8 cellular contexts compared by ENCODE assay signal in the genomic region with DNA sequence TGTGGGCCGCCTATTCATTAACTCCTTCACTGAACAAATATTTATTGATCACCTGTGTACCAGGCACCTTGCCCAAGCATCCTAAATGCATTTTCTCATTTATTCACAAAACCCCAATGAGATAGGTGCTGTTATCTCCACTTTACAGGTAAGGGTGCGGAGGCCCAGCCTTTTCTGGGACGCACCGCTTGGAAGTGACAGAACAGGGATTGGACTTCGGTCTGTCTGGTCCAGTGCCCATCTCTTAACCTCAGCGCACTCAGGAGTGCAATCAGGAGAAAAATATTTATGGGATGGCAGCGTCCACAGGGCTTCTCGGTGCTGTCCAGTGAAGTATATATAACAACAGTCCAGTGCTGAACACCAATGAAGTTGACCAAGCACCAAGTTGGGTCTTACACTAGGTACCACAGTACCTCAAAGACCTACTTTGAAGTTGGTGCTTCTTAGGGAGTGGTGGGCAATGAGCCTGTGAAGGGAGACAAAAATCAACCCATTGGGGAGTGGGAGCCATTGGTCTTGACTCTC. TPM values are rescaled to one million over a fixed set of nuclear protein-coding genes. Genes with fewer than 3 reads are reported as not detected.
A peak's percentile ranks its signal among the peaks of the same experiment; 100 is the strongest.
DNase-seq lines count a peak whose midpoint lies in the region; ATAC-seq, FAIRE-seq and TF ChIP-seq lines count a peak whose summit lies in the region.

No MANE protein-coding gene starts in this region.

- in situ Hi-C loops in HepG2 (cut with HindIII; ENCODE audit: extremely low pct_ligation_motif_present, low pct_unique_long_range_greater_than_20kb), result no loop called here

- peaks cover 6% of the 10 kb centered on the region for H3K4me1 Mint-ChIP-seq in activated CD4-positive, alpha-beta T cell treated with anti-CD3 and anti-CD28 coated beads for 36 hours

- no peaks in the 10 kb centered on the region for H3K9me3 Mint-ChIP-seq in activated CD4-positive, alpha-beta T cell treated with anti-CD3 and anti-CD28 coated beads for 36 hours (ENCODE audit: low read depth)

- no peak for TF ChIP-seq EP300 in HepG2 (IDR thresholded peaks at IDR 0.05; ENCODE audit: low read depth in 2 of 2, low read length in 2 of 2)
- TF ChIP-seq EP300 in HepG2 (CRISPR knock-in tag; IDR thresholded peaks at IDR 0.05; ENCODE audit: borderline replicate concordance), result no peak

- H3K4me1 ChIP-seq in ascending aorta (peaks cover 0 to 13% of the 10 kb centered on the region in 2 donors), HepG2 (ENCODE audit: insufficient read depth, low read length) (peaks cover 10% of the 10 kb centered on the region; the same call in 1 of the 2 replicates)

- peaks cover 11% of the 10 kb centered on the region for H3K27me3 Mint-ChIP-seq in activated CD4-positive, alpha-beta T cell treated with anti-CD3 and anti-CD28 coated beads for 36 hours

- no peak overlapping the region for H2AFZ ChIP-seq in HepG2 (ENCODE audit: low read length)

- no peaks in the 10 kb centered on the region for H4K20me1 ChIP-seq in HepG2 (ENCODE audit: insufficient read depth, low read length)

- no peaks in the 10 kb centered on the region for H3K27me3 ChIP-seq in ascending aorta
- no peaks in the 10 kb centered on the region for H3K27me3 ChIP-seq in HepG2 (ENCODE audit: control insufficient read depth in 1 of 2, insufficient read depth in 2 of 2, low read length in 2 of 2)
- no peaks in the 10 kb centered on the region for H3K27me3 ChIP-seq in WERI-Rb-1 (ENCODE audit: insufficient read depth, low read depth, severe bottlenecking)

- BruUV-seq in HepG2 (replicated peaks; lab: Mats Ljungman, UMichigan), result no TSS peak

- TF ChIP-seq CTCF in ascending aorta (IDR thresholded peaks at IDR 0.05) (no peak), HepG2 (CRISPR knock-in tag; IDR thresholded peaks at IDR 0.05) (no peak), WERI-Rb-1 (IDR thresholded peaks at IDR 0.05; ENCODE audit: low read depth, low read length) (no peak)

- FAIRE-seq in HepG2 (lab: Jason Lieb, UNC) (no peak), frontal cortex (lab: Jason Lieb, UNC) (no peak)

- WGBS in HepG2 (ENCODE audit: low lambda C conversion rate), result 99% methylated on average over 7 of the region's 8 CpGs

- no peak for DNase-seq in activated CD4-positive, alpha-beta T cell treated with anti-CD3 and anti-CD28 coated beads for 36 hours
- DNase-seq in activated CD4-positive, alpha-beta T cell treated with anti-CD3 and anti-CD28 coated beads, Interleukin-2, amount 50 U/mL, for 1 hour, result no peak
- no peak for DNase-seq in ascending aorta (ENCODE audit: low spot score in 2 of 2)
- no peak for DNase-seq in HepG2 (ENCODE audit: low spot score)
- DNase-seq in substantia nigra (lab: John Stamatoyannopoulos, UW), result no peak
- no peak for DNase-seq in frontal cortex (ENCODE audit: low spot score in 2 of 2)
- DNase-seq in NCI-H1694 (lab: John Stamatoyannopoulos, UW), result no peak
- DNase-seq in WERI-Rb-1, result no peak

- intact Hi-C loops in activated CD4-positive, alpha-beta T cell treated with anti-CD3 and anti-CD28 coated beads for 36 hours (cut with DNase I, micrococcal nuclease), result loop anchor here (1.0 kb wide), 8 partner anchors 20 to 367 kb away; a partner anchor contains a TSS
- intact Hi-C loops in ascending aorta (cut with DNase I) (no loop called here), HepG2 (cut with micrococcal nuclease; ENCODE audit: unreplicated experiment) (no loop called here)

- no peak overlapping the region for H3K9ac ChIP-seq in HepG2 (ENCODE audit: insufficient read depth, low read depth, low read length)

- TF ChIP-seq POLR2A in HepG2 (IDR thresholded peaks at IDR 0.05; ENCODE audit: insufficient read depth in 1 of 2, low read depth in 2 of 2, low read length in 2 of 2), result no peak

- H3K36me3 ChIP-seq in ascending aorta (peaks cover 0 to 2% of the 10 kb centered on the region in 2 donors), HepG2 (replicated peaks in 1 of 2; ENCODE audit: control insufficient read depth in 1 of 2, insufficient read depth in 2 of 2, low read length in 2 of 2) (peaks cover 1 to 5% of the 10 kb centered on the region in 2 experiments; a peak in 3 of 5 replicates), WERI-Rb-1 (peaks cover 81% of the 10 kb centered on the region)

- no peaks in the 10 kb centered on the region for H3K79me2 ChIP-seq in HepG2 (ENCODE audit: insufficient read depth, low read length)

- no peaks in the 10 kb centered on the region for H3K36me3 Mint-ChIP-seq in activated CD4-positive, alpha-beta T cell treated with anti-CD3 and anti-CD28 coated beads for 36 hours (ENCODE audit: low read depth)

- POLR2A ChIA-PET in activated CD4-positive, alpha-beta T cell treated with anti-CD3 and anti-CD28 coated beads for 36 hours (lab: Charles Lee), result no interaction called here
- POLR2A ChIA-PET in HepG2 (lab: Yijun Ruan, JAX), result no interaction called here

- H3K9me3 ChIP-seq in ascending aorta (no peaks in the 10 kb centered on the region), HepG2 (ENCODE audit: low read length) (no peaks in the 10 kb centered on the region), WERI-Rb-1 (ENCODE audit: severe bottlenecking) (no peaks in the 10 kb centered on the region)

- H3K4me3 Mint-ChIP-seq in activated CD4-positive, alpha-beta T cell treated with anti-CD3 and anti-CD28 coated beads for 36 hours, result peak overlapping the region; percentile 78

- H3K4me2 ChIP-seq in HepG2 (ENCODE audit: low read depth, low read length), result peak overlapping the region; percentile 19; the same call in 1 of the 2 replicates

- no peak overlapping the region for H3K27ac ChIP-seq in ascending aorta
- H3K27ac ChIP-seq in HepG2 (ENCODE audit: extremely low read length, insufficient read depth, low read length), result no peak overlapping the region
- H3K27ac ChIP-seq in substantia nigra (ENCODE audit: low read depth, low read length, poor library complexity, severe bottlenecking), result peak overlapping the region; percentile 75
- no peak overlapping the region for H3K27ac ChIP-seq in WERI-Rb-1

- CTCF ChIA-PET in activated CD4-positive, alpha-beta T cell treated with anti-CD3 and anti-CD28 coated beads for 36 hours (lab: Charles Lee), result interaction anchor here (1.9 kb wide), 1 partner anchor 31 kb away, joined by 12 read pairs; no protein-coding TSS in a partner anchor
- CTCF ChIA-PET in HepG2 (lab: Yijun Ruan, JAX; ENCODE audit: low intra/inter-chr PET ratio, low total read pairs), result no interaction called here

- no peak for ATAC-seq in activated CD4-positive, alpha-beta T cell treated with anti-CD3 and anti-CD28 coated beads for 36 hours
- ATAC-seq in HepG2, result no peak

- no peak for TF ChIP-seq RAD21 in HepG2 (CRISPR knock-in tag; IDR thresholded peaks at IDR 0.05)

- H3K27ac Mint-ChIP-seq in activated CD4-positive, alpha-beta T cell treated with anti-CD3 and anti-CD28 coated beads for 36 hours, result peak overlapping the region; percentile 20

- H3K4me3 ChIP-seq in ascending aorta (peak overlapping the region; percentile 58 to 63), HepG2 (replicated peaks in 1 of 3; ENCODE audit: insufficient read depth in 1 of 3, low read depth in 2 of 3, low read length in 3 of 3) (0 out of 6 replicates have a peak overlapping the region, but pooled peaks of 1 of the 3 experiments have one; percentile 27), WERI-Rb-1 (ENCODE audit: low read depth, low read length) (no peak overlapping the region)

TF ChIP-seq in HepG2, 621 proteins besides CTCF, POLR2A, EP300 and RAD21 (continues in another document):
- no peak for TF ChIP-seq ZNF333 (CRISPR knock-in tag; IDR thresholded peaks at IDR 0.05; ENCODE audit: borderline replicate concordance)
- TF ChIP-seq, protein P1, sequence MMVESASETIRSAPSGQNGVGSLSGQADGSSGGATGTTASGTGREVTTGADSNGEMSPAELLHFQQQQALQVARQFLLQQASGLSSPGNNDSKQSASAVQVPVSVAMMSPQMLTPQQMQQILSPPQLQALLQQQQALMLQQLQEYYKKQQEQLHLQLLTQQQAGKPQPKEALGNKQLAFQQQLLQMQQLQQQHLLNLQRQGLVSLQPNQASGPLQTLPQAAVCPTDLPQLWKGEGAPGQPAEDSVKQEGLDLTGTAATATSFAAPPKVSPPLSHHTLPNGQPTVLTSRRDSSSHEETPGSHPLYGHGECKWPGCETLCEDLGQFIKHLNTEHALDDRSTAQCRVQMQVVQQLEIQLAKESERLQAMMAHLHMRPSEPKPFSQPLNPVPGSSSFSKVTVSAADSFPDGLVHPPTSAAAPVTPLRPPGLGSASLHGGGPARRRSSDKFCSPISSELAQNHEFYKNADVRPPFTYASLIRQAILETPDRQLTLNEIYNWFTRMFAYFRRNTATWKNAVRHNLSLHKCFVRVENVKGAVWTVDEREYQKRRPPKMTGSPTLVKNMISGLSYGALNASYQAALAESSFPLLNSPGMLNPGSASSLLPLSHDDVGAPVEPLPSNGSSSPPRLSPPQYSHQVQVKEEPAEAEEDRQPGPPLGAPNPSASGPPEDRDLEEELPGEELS (CRISPR knock-in tag; IDR thresholded peaks at IDR 0.05), result no peak
- TF ChIP-seq JUNB (CRISPR knock-in tag; IDR thresholded peaks at IDR 0.05; ENCODE audit: borderline replicate concordance), result no peak
- TF ChIP-seq RORA (CRISPR knock-in tag; IDR thresholded peaks at IDR 0.05), result no peak
- no peak for TF ChIP-seq ZNF205 (CRISPR knock-in tag; IDR thresholded peaks at IDR 0.05)

RNA-seq across cellular contexts. Expression of a gene that starts 18.9 kb away (rescaled TPM):
- 1 to 10 TPM; 2.5 to 3.4 TPM for total RNA-seq in activated CD4-positive, alpha-beta T cell treated with anti-CD3 and anti-CD28 coated beads for 36 hours
- 162 TPM for total RNA-seq in ascending aorta
- total RNA-seq in HepG2 (2016; rRNA removed; fragmentation: Illumina TruSeq; extraction: Trizol), result 6.0 and 11.0 TPM in 2 replicates
- 5.0 and 6.1 TPM in 2 replicates for total RNA-seq in HepG2 (2016; cell fraction: cytosol; rRNA removed; fragmentation: Illumina TruSeq; extraction: Trizol; ENCODE audit: low read depth)
- total RNA-seq in HepG2 (2016; cell fraction: insoluble cytoplasmic fraction; rRNA removed; fragmentation: Illumina TruSeq; extraction: Trizol), result 4.9 and 8.3 TPM in 2 replicates
- total RNA-seq in HepG2 (2016; cell fraction: membrane; rRNA removed; fragmentation: Illumina TruSeq; extraction: Trizol), result 4.0 and 4.8 TPM in 2 replicates
- total RNA-seq in HepG2 (2016; cell fraction: nucleus; rRNA removed; fragmentation: Illumina TruSeq; extraction: Trizol), result 23.2 and 25.8 TPM in 2 replicates
- 3.9 and 6.7 TPM in 2 replicates for polyA plus RNA-seq in HepG2 (2011; rRNA removed)
- 2.0 and 3.1 TPM in 2 replicates for polyA plus RNA-seq in HepG2 (2011; cell fraction: cytosol; rRNA removed)
- polyA plus RNA-seq in HepG2 (2011; cell fraction: nucleus; rRNA removed), result 30.0 and 33.5 TPM in 2 replicates
- 7.4 and 7.5 TPM in 2 replicates for polyA plus RNA-seq in HepG2 (2012)
- polyA plus RNA-seq in HepG2 (2016; cell fraction: cytosol; fragmentation: Illumina TruSeq; extraction: Trizol; ENCODE audit: low read depth), result 1.2 and 1.5 TPM in 2 replicates
- polyA plus RNA-seq in HepG2 (2016; cell fraction: insoluble cytoplasmic fraction; fragmentation: Illumina TruSeq; extraction: Trizol; ENCODE audit: low read depth), result 2.9 and 4.3 TPM in 2 replicates
- 2.1 and 2.2 TPM in 2 replicates for polyA plus RNA-seq in HepG2 (2016; cell fraction: membrane; fragmentation: Illumina TruSeq; extraction: Trizol; ENCODE audit: low read depth)
- 20.4 and 21.1 TPM in 2 replicates for polyA plus RNA-seq in HepG2 (2016; cell fraction: nucleus; fragmentation: Illumina TruSeq; extraction: Trizol; ENCODE audit: insufficient read depth, low read depth)
- polyA minus RNA-seq in HepG2 (2011; rRNA and poly(A)+ RNA removed; ENCODE audit: low replicate concordance), result 4.7 and 5.2 TPM in 2 replicates
- polyA minus RNA-seq in HepG2 (2011; cell fraction: cytosol; rRNA and poly(A)+ RNA removed), result 3.6 and 7.7 TPM in 2 replicates
- polyA minus RNA-seq in HepG2 (2011; cell fraction: nucleus; rRNA and poly(A)+ RNA removed), result 29.7 and 53.3 TPM in 2 replicates
- total RNA-seq in frontal cortex, result 59.1 TPM

Comparison
In these comparisons a context has a peak if more than half of its experiments do, and no peak if none do; other contexts are left out.
1. intact Hi-C loops: an anchor here in activated CD4-positive, alpha-beta T cell treated with anti-CD3 and anti-CD28 coated beads for 36 hours (1.0 kb wide); none called in ascending aorta and HepG2.